Comparison of ENCODE assay signal across 11 cellular contexts in the genomic region with DNA sequence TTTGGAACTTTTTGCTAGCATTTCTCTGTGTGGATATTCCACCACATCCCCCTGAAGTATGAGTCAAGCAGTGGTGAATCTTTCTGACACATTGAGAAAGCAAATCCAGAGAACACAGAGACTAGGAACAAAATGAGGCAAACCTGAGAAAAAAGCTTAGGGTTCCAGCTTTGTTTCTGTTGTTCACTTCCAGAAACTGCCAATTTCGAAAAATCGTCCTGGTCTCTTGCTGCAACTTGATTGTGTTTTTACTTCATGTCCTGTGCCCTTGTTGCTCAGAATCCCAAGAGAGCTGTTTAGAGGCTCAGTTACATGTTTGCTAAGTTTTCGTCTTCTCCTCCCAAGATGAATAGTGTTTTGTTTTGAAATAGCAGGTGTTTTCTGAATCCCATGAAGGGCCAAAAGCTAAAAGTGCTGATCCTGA. TPM values are rescaled to one million over a fixed set of nuclear protein-coding genes. Genes with fewer than 3 reads are reported as not detected.
A peak's percentile ranks its signal among the peaks of the same experiment; 100 is the strongest.
DNase-seq lines count a peak whose midpoint lies in the region; ATAC-seq and TF ChIP-seq lines count a peak whose summit lies in the region.
"Had no signal": no experiment of that assay in that cellular context is flagged by ENCODE, and none has a peak within 500 bp of the region (broad histone marks: within the 10 kb centered on the region; RNA-seq: fewer than 3 reads in every experiment).

No MANE protein-coding gene starts in this region.

- H3K9me3 ChIP-seq in DOHH2 (ENCODE audit: control insufficient read depth, insufficient read depth, low read length) (no peaks in the 10 kb centered on the region), mesodermal cell (ENCODE audit: control insufficient read depth, low read length) (no peaks in the 10 kb centered on the region), tibial artery (no peaks in the 10 kb centered on the region)
- H3K9me3 ChIP-seq: spleen had no signal

- peak overlapping the region; percentile 99 for H3K4me2 ChIP-seq in DOHH2 (ENCODE audit: low read length)

- no peaks in the 10 kb centered on the region for H3K27me3 ChIP-seq in DOHH2 (ENCODE audit: control insufficient read depth, low read length)
- H3K27me3 ChIP-seq in HL-60 (ENCODE audit: insufficient read depth, poor library complexity, severe bottlenecking): no peaks in the 10 kb centered on the region
- no peaks in the 10 kb centered on the region for H3K27me3 ChIP-seq in tibial artery
- H3K27me3 ChIP-seq: spleen had no signal

- H3K27ac Mint-ChIP-seq in activated naive CD8-positive, alpha-beta T cell treated with anti-CD3 and anti-CD28 coated beads, Interleukin-2, amount 50 U/mL, for 24 hours: peak overlapping the region; percentile 46

- H3K9me2 ChIP-seq in DOHH2 (replicated peaks; ENCODE audit: control insufficient read depth, low read length): no peaks in the 10 kb centered on the region

- peaks cover 97% of the 10 kb centered on the region for H3K79me2 ChIP-seq in DOHH2 (ENCODE audit: control insufficient read depth, low read length)

- peak; percentile 62 for ATAC-seq in activated naive CD8-positive, alpha-beta T cell treated with anti-CD3 and anti-CD28 coated beads, Interleukin-2, amount 50 U/mL, for 24 hours
- ATAC-seq in GM21576 (IDR thresholded peaks at IDR 0.05; ENCODE audit: unreplicated experiment): no peak
- ATAC-seq in GM21529 (IDR thresholded peaks at IDR 0.05; ENCODE audit: unreplicated experiment): no peak

- TF ChIP-seq CTCF in DOHH2 (IDR thresholded peaks at IDR 0.05; ENCODE audit: low read depth, low read length, poor library complexity, severe bottlenecking) (no peak), HL-60 (IDR thresholded peaks at IDR 0.05; ENCODE audit: insufficient read depth, low read length) (no peak), tibial artery (IDR thresholded peaks at IDR 0.05) (no peak)

- DNase-seq in HL-60 (ENCODE audit: low read depth in 1 of 2, low spot score in 1 of 2): no peak
- DNase-seq in activated naive CD8-positive, alpha-beta T cell treated with anti-CD3 and anti-CD28 coated beads, Interleukin-2, amount 50 U/mL, for 24 hours: no peak
- no peak for DNase-seq in tibial artery
- no peak for DNase-seq in GM19240 (ENCODE audit: insufficient read length, low spot score)
- DNase-seq: DMS 273 treated with DMSO at 0.1 percent for 48 hours, NCI-H2081, spleen had no signal

- intact Hi-C loops in tibial artery (cut with DNase I; ENCODE audit: low total_unique reads): loop anchor here (2.0 kb wide), 1 partner anchor 58 kb away; no protein-coding TSS in a partner anchor

- H3K27me3 Mint-ChIP-seq in activated naive CD8-positive, alpha-beta T cell treated with anti-CD3 and anti-CD28 coated beads, Interleukin-2, amount 50 U/mL, for 24 hours: no peaks in the 10 kb centered on the region

- H3K4me3 Mint-ChIP-seq in activated naive CD8-positive, alpha-beta T cell treated with anti-CD3 and anti-CD28 coated beads, Interleukin-2, amount 50 U/mL, for 24 hours: no peak overlapping the region

- H3F3A ChIP-seq in DOHH2 (ENCODE audit: control insufficient read depth, insufficient read depth): peaks cover 23% of the 10 kb centered on the region

- H3K9me3 Mint-ChIP-seq in activated naive CD8-positive, alpha-beta T cell treated with anti-CD3 and anti-CD28 coated beads, Interleukin-2, amount 50 U/mL, for 24 hours: no peaks in the 10 kb centered on the region

- WGBS in mesodermal cell (ENCODE audit: insufficient coverage in 2 of 2), 2 experiments: 83 to 95% methylated on average over 2 to 3 of the region's 3 CpGs

- H3K27ac ChIP-seq in DOHH2 (ENCODE audit: low read depth, low read length) (peak overlapping the region; percentile 85), HL-60 (replicated peaks) (peak overlapping the region; percentile 19; the same call in 1 of the 2 replicates), mesodermal cell (ENCODE audit: low read depth, low read length, severe bottlenecking) (peak overlapping the region; percentile 29), tibial artery (no peak overlapping the region)

- H3K36me3 Mint-ChIP-seq in activated naive CD8-positive, alpha-beta T cell treated with anti-CD3 and anti-CD28 coated beads, Interleukin-2, amount 50 U/mL, for 24 hours (ENCODE audit: low read depth): peaks cover 47% of the 10 kb centered on the region

- H3K4me3 ChIP-seq in DOHH2 (ENCODE audit: low read length): peak overlapping the region; percentile 78
- H3K4me3 ChIP-seq in HL-60 (replicated peaks; ENCODE audit: insufficient read depth, low read length): no peak overlapping the region
- no peak overlapping the region for H3K4me3 ChIP-seq in mesodermal cell (ENCODE audit: extremely low read depth, insufficient read depth, low read length, poor library complexity, severe bottlenecking)
- H3K4me3 ChIP-seq in tibial artery: no peak overlapping the region
- H3K4me3 ChIP-seq: spleen had no signal

- peaks cover 23% of the 10 kb centered on the region for H4K20me1 ChIP-seq in DOHH2 (ENCODE audit: control insufficient read depth, insufficient read depth, low read depth, low read length)

- H3K4me1 ChIP-seq in DOHH2 (ENCODE audit: control insufficient read depth, low read length) (peaks cover 79% of the 10 kb centered on the region), mesodermal cell (ENCODE audit: control insufficient read depth, insufficient read depth, low read length, poor library complexity, severe bottlenecking) (peaks cover 27% of the 10 kb centered on the region), tibial artery (peaks cover 0 to 26% (median 14%) of the 10 kb centered on the region in 4 donors)

- H3K36me3 ChIP-seq in DOHH2 (ENCODE audit: control insufficient read depth, low read length) (peaks cover 31% of the 10 kb centered on the region), mesodermal cell (ENCODE audit: control insufficient read depth, insufficient read depth, low read length) (peaks cover 32% of the 10 kb centered on the region), tibial artery (peaks cover 4 to 15% (median 10%) of the 10 kb centered on the region in 3 donors)

- peaks cover 70% of the 10 kb centered on the region for H3K4me1 Mint-ChIP-seq in activated naive CD8-positive, alpha-beta T cell treated with anti-CD3 and anti-CD28 coated beads, Interleukin-2, amount 50 U/mL, for 24 hours

RNA-seq across cellular contexts. Expression of a gene that starts 13.7 kb away (rescaled TPM):
- 49.9 TPM for polyA plus RNA-seq in mesodermal cell (2013, experiment 1 of 2)
- 42.3 TPM for polyA plus RNA-seq in mesodermal cell (2013, experiment 2 of 2)

RNA-seq across cellular contexts. Expression of a gene that starts 43.9 kb away (rescaled TPM):
- polyA plus RNA-seq in mesodermal cell (2013, experiment 1 of 2): 9.8 TPM
- polyA plus RNA-seq in mesodermal cell (2013, experiment 2 of 2): 16.7 TPM

Comparison
In these comparisons a context has a peak if more than half of its experiments do, and no peak if none do; other contexts are left out.
1. H3K27ac ChIP-seq: peak in DOHH2 (single experiment), HL-60 (single experiment) and mesodermal cell (single experiment); none in tibial artery (0 of 2).